In the genomic region with DNA sequence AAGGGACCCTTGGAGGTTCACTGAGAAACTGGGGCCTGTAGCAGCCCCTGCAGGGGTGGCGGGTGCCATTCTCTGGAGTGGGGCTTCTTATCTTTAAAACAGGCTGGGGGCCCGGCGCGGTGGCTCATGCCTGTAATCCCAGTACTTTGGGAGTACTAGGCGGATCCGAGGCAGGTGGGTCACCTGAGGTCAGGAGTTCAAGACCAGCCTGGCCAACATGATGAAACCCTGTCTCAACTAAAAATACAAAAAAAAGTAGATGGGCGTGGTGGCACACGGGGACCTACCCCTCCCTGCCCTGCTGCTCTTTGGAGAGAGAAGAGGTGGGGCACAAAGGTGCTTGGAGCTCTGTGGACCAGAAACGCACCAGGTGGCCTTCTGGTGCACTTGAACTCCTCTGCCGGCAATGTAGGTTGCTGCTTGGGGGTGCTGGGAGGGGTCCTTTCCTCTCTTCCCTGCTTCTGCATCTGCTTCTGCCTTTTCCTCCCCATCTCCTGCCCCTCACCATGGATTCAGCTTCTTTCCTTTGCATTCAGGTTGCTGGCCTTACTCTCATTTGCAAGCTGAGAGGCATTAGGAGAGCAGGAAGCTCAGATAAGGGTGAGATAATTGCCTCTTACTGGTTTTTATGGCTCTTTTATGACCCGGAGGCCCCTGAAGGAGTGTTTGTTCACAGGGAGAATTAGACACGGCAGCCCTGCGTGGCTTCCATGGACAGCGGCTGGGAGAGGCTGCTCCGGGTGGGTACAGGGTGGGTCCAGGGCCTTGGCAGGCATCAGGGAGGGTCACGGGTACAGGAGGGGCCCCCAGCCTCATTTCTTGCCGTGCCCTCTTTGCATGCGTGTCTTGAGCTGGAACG, we compare ENCODE assay signal across 11 cellular contexts. TPM values are rescaled to one million over a fixed set of nuclear protein-coding genes. Genes with fewer than 3 reads are reported as not detected.
DNase-seq lines count a peak whose midpoint lies in the region; ATAC-seq and TF ChIP-seq lines count a peak whose summit lies in the region.
"Had no signal": no experiment of that assay in that cellular context is flagged by ENCODE, and none has a peak within 500 bp of the region (broad histone marks: within the 10 kb centered on the region; RNA-seq: fewer than 3 reads in every experiment).

No MANE protein-coding gene starts in this region.

- H2BK5ac ChIP-seq in H9 (ENCODE audit: insufficient read length, low read length), result no peak overlapping the region

- H2BK12ac ChIP-seq in H9 (ENCODE audit: insufficient read length, low read depth, low read length), result no peak overlapping the region

- H3K4me1 Mint-ChIP-seq in H9, result peaks cover 8 to 13% of the 10 kb centered on the region in 2 experiments
- H3K4me1 Mint-ChIP-seq in neural crest cell, result peaks cover 11% of the 10 kb centered on the region

- H3K56ac ChIP-seq in H9 (ENCODE audit: insufficient read length, low read depth, low read length), result no peak overlapping the region

- H3K4ac ChIP-seq in H9 (ENCODE audit: low read depth, low read length), result no peak overlapping the region

- H3K27ac Mint-ChIP-seq in H9 (peak overlapping the region in 2 of 3 experiments; percentile 15 to 87; a peak in 3 of 7 replicates), neural crest cell (ENCODE audit: unreplicated experiment) (no peak overlapping the region)

- H4K91ac ChIP-seq in H9 (ENCODE audit: insufficient read length, low read depth, low read length), result no peak overlapping the region

- no peak overlapping the region for H3T11ph ChIP-seq in H9 (ENCODE audit: low read length)

- H2BK120ac ChIP-seq in H9 (ENCODE audit: low read depth, low read length, poor library complexity, severe bottlenecking), result no peak overlapping the region

- no CpG with 5 or more reads among the region's 19 CpGs for WGBS in H9 (ENCODE audit: extremely low coverage, insufficient read length, low lambda C conversion rate)

- H3K9me3 Mint-ChIP-seq in H9 (no peaks in the 10 kb centered on the region), neural crest cell (no peaks in the 10 kb centered on the region)
- H3K9me3 Mint-ChIP-seq: CD14-positive monocyte had no signal

- ATAC-seq in GM21528 (IDR thresholded peaks at IDR 0.05; ENCODE audit: low FRiP score, unreplicated experiment), result no peak
- no peak for ATAC-seq in HG03439 (IDR thresholded peaks at IDR 0.05; ENCODE audit: unreplicated experiment)

- no peak overlapping the region for H3K23ac ChIP-seq in H9 (ENCODE audit: insufficient read length, low read depth, low read length)

- H3K9ac ChIP-seq in H9 (ENCODE audit: extremely low read depth, insufficient read length, low read length), result no peak overlapping the region

- no peaks in the 10 kb centered on the region for H3K9me3 ChIP-seq in H9 (ENCODE audit: control insufficient read depth, low read depth, low read length)
- H3K9me3 ChIP-seq: adrenal gland had no signal

- H3K27ac ChIP-seq in H9 (ENCODE audit: insufficient read length, low read depth, low read length) (no peak overlapping the region), VCaP (peak overlapping the region; percentile 61)

- H2BK15ac ChIP-seq in H9 (ENCODE audit: low read depth, low read length), result no peak overlapping the region

- no peak overlapping the region for H4K5ac ChIP-seq in H9 (ENCODE audit: insufficient read length, low read depth, low read length)

- H3K14ac ChIP-seq in H9 (ENCODE audit: insufficient read depth, low read length), result no peak overlapping the region

- no peak overlapping the region for H3K4me2 ChIP-seq in H9 (ENCODE audit: insufficient read depth, insufficient read length, low read length)

- no peak overlapping the region for H2AK5ac ChIP-seq in H9 (ENCODE audit: insufficient read length, low read length)

- no peaks in the 10 kb centered on the region for H4K20me1 ChIP-seq in H9 (ENCODE audit: control insufficient read depth, insufficient read depth, insufficient read length)

- H3K27me3 Mint-ChIP-seq in H9 (ENCODE audit: low read depth) (no peaks in the 10 kb centered on the region), neural crest cell (ENCODE audit: low read depth) (no peaks in the 10 kb centered on the region)

- DNase-seq in H9, result no peak
- peak; percentile 88 for DNase-seq in NCI-H2171 (lab: John Stamatoyannopoulos, UW)
- no peak for DNase-seq in neural crest cell (ENCODE audit: low read depth, low spot score)
- no peak for DNase-seq in mucosa of gallbladder (ENCODE audit: low spot score)
- no peak for DNase-seq in NCI-H226
- DNase-seq: stimulated activated CD4-positive, alpha-beta T cell treated with anti-CD3 and anti-CD28 coated beads, Interleukin-15, amount 100 ng/mL, for 24 hours had no signal

- no peak overlapping the region for H3K18ac ChIP-seq in H9 (ENCODE audit: insufficient read length, low read depth, low read length)

- no peak overlapping the region for H4K8ac ChIP-seq in H9 (replicated peaks; ENCODE audit: insufficient read length, low read depth, low read length)

- no peaks in the 10 kb centered on the region for H3K23me2 ChIP-seq in H9 (ENCODE audit: insufficient read length, low read depth, low read length, poor library complexity, severe bottlenecking)

- H2AFZ ChIP-seq in H9 (ENCODE audit: low read length), result no peak overlapping the region

- H3K79me1 ChIP-seq in H9 (ENCODE audit: insufficient read depth, low read depth, low read length, poor library complexity, severe bottlenecking), result no peaks in the 10 kb centered on the region

- no peaks in the 10 kb centered on the region for H3K27me3 ChIP-seq in H9 (ENCODE audit: insufficient read depth, low read length)
- H3K27me3 ChIP-seq: adrenal gland had no signal

- no peak overlapping the region for H2BK20ac ChIP-seq in H9 (ENCODE audit: low read depth, low read length, poor library complexity, severe bottlenecking)

- H3K4me1 ChIP-seq in H9 (ENCODE audit: insufficient read depth, low read length), result no peaks in the 10 kb centered on the region

- TF ChIP-seq CTCF in H9 (conservative IDR thresholded peaks at IDR 0.05) (no peak), VCaP (conservative IDR thresholded peaks at IDR 0.05) (no peak), neural crest cell (conservative IDR thresholded peaks at IDR 0.05) (no peak)

- no peaks in the 10 kb centered on the region for H3K79me2 ChIP-seq in H9 (ENCODE audit: insufficient read depth, low read length)

- H3K4me3 Mint-ChIP-seq in H9 (no peak overlapping the region), neural crest cell (peak overlapping the region; percentile 6)
- H3K4me3 Mint-ChIP-seq: CD14-positive monocyte had no signal

- H3K36me3 Mint-ChIP-seq in H9 (ENCODE audit: insufficient read depth in 1 of 3, low read depth in 3 of 3), result peaks cover 3 to 28% (median 19%) of the 10 kb centered on the region in 3 experiments; a peak in 6 of 7 replicates
- no peaks in the 10 kb centered on the region for H3K36me3 Mint-ChIP-seq in neural crest cell (ENCODE audit: low read depth)

RNA-seq across cellular contexts. Expression of a gene that starts 57.4 kb away (rescaled TPM):
- total RNA-seq in H9 (2021), result 20.2 and 21.4 TPM in 2 replicates
- total RNA-seq in neural crest cell, result 20.4 and 22.2 TPM in 2 replicates
- total RNA-seq in mucosa of gallbladder, result 53.0 TPM
